In genomic region chr6:167576050-167576741, GRCh38 we compare ENCODE assay signal across 1 cellular context.
TF ChIP-seq lines count a peak whose summit lies in the region.

No MANE protein-coding gene starts in this region.

TF ChIP-seq in H1, 55 proteins besides CTCF, POLR2A, EP300 and RAD21 (continued from another document):
- TF ChIP-seq RNF2 (IDR thresholded peaks at IDR 0.05; ENCODE audit: borderline replicate concordance, low read depth, low read length, missing control alignments, poor library complexity, severe bottlenecking) = no peak
- no peak for TF ChIP-seq EGR1 (IDR thresholded peaks at IDR 0.05; ENCODE audit: borderline replicate concordance, low read depth, low read length)
- TF ChIP-seq CBX5 (IDR thresholded peaks at IDR 0.05; ENCODE audit: low read depth, low read length) = no peak
- no peak for TF ChIP-seq JUN (IDR thresholded peaks at IDR 0.05; ENCODE audit: low read depth, low read length)
- TF ChIP-seq CTBP2 (IDR thresholded peaks at IDR 0.05; ENCODE audit: borderline replicate concordance, insufficient read depth, insufficient read length, low read length) = no peak
